In genomic region chr2:226579519-226579918, GRCh38 we compare ENCODE assay signal across 1 cellular context.
TF ChIP-seq lines count a peak whose summit lies in the region.

No MANE protein-coding gene starts in this region.

TF ChIP-seq in WTC11, 78 proteins besides CTCF, POLR2A, EP300 and RAD21 (continued from another document):
- TF ChIP-seq, protein P1, sequence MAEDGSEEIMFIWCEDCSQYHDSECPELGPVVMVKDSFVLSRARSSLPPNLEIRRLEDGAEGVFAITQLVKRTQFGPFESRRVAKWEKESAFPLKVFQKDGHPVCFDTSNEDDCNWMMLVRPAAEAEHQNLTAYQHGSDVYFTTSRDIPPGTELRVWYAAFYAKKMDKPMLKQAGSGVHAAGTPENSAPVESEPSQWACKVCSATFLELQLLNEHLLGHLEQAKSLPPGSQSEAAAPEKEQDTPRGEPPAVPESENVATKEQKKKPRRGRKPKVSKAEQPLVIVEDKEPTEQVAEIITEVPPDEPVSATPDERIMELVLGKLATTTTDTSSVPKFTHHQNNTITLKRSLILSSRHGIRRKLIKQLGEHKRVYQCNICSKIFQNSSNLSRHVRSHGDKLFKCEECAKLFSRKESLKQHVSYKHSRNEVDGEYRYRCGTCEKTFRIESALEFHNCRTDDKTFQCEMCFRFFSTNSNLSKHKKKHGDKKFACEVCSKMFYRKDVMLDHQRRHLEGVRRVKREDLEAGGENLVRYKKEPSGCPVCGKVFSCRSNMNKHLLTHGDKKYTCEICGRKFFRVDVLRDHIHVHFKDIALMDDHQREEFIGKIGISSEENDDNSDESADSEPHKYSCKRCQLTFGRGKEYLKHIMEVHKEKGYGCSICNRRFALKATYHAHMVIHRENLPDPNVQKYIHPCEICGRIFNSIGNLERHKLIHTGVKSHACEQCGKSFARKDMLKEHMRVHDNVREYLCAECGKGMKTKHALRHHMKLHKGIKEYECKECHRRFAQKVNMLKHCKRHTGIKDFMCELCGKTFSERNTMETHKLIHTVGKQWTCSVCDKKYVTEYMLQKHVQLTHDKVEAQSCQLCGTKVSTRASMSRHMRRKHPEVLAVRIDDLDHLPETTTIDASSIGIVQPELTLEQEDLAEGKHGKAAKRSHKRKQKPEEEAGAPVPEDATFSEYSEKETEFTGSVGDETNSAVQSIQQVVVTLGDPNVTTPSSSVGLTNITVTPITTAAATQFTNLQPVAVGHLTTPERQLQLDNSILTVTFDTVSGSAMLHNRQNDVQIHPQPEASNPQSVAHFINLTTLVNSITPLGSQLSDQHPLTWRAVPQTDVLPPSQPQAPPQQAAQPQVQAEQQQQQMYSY (CRISPR knock-in tag; IDR thresholded peaks at IDR 0.05), result no peak
- TF ChIP-seq, protein P2, sequence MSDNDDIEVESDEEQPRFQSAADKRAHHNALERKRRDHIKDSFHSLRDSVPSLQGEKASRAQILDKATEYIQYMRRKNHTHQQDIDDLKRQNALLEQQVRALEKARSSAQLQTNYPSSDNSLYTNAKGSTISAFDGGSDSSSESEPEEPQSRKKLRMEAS (CRISPR knock-in tag; IDR thresholded peaks at IDR 0.05), result no peak
- TF ChIP-seq ZNF317 (CRISPR knock-in tag; IDR thresholded peaks at IDR 0.05; ENCODE audit: borderline replicate concordance, low read depth), result no peak
- no peak for TF ChIP-seq ERG (CRISPR knock-in tag; IDR thresholded peaks at IDR 0.05)
- no peak for TF ChIP-seq NR3C1 (CRISPR knock-in tag; conservative IDR thresholded peaks at IDR 0.05; ENCODE audit: low read depth)
- TF ChIP-seq, protein P3, sequence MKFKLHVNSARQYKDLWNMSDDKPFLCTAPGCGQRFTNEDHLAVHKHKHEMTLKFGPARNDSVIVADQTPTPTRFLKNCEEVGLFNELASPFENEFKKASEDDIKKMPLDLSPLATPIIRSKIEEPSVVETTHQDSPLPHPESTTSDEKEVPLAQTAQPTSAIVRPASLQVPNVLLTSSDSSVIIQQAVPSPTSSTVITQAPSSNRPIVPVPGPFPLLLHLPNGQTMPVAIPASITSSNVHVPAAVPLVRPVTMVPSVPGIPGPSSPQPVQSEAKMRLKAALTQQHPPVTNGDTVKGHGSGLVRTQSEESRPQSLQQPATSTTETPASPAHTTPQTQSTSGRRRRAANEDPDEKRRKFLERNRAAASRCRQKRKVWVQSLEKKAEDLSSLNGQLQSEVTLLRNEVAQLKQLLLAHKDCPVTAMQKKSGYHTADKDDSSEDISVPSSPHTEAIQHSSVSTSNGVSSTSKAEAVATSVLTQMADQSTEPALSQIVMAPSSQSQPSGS (CRISPR knock-in tag; IDR thresholded peaks at IDR 0.05; ENCODE audit: borderline replicate concordance, low read depth), result no peak
- TF ChIP-seq ESRRA (CRISPR knock-in tag; IDR thresholded peaks at IDR 0.05; ENCODE audit: borderline replicate concordance), result no peak
- no peak for TF ChIP-seq MXD4 (CRISPR knock-in tag; IDR thresholded peaks at IDR 0.05; ENCODE audit: borderline replicate concordance)
- no peak for TF ChIP-seq FOXP4 (CRISPR knock-in tag; IDR thresholded peaks at IDR 0.05)
- no peak for TF ChIP-seq MYBL2 (CRISPR knock-in tag; IDR thresholded peaks at IDR 0.05)
- no peak for TF ChIP-seq ZNF219 (CRISPR knock-in tag; IDR thresholded peaks at IDR 0.05; ENCODE audit: borderline replicate concordance)
- no peak for TF ChIP-seq ZBTB21 (CRISPR knock-in tag; IDR thresholded peaks at IDR 0.05; ENCODE audit: borderline replicate concordance)
